Comparison of ENCODE assay signal across 7 cellular contexts in the genomic region with DNA sequence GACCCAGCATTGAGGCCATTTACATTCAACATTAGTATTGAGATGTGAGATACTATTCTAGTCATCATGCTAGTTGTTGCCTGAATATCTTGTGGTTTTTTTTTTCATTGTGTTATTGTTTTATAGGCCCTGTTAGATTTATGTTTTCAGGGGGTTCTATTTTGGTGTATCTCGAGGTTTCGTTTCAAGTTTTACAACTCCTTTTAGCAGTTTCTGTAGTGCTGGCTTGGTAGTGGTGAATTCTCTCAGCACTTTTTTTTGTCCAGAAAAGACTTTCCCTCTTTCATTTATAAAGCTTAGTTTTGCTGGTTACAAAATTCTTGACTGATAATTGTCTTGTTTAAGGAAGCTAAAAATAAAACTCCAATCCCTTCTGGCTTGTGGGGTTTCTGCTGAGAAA.
"Had no signal": no experiment of that assay in that cellular context is flagged by ENCODE, and none has a peak within 500 bp of the region (broad histone marks: within the 10 kb centered on the region; RNA-seq: fewer than 3 reads in every experiment).

No MANE protein-coding gene starts in this region.

- DNase-seq: IMR-90, KBM-7, KG1 had no signal

- ATAC-seq: HepG2, K562 had no signal

- H3K27ac ChIP-seq: HL-60 had no signal

- H3K4me3 ChIP-seq: K562 had no signal

- FAIRE-seq: HepG2, HTR-8/SVneo, K562 had no signal
